In genomic region chr1:1157426-1157913, GRCh38 we compare ENCODE assay signal across 8 cellular contexts. TPM values are rescaled to one million over a fixed set of nuclear protein-coding genes. Genes with fewer than 3 reads are reported as not detected.
A peak's percentile ranks its signal among the peaks of the same experiment; 100 is the strongest.
DNase-seq lines count a peak whose midpoint lies in the region; ATAC-seq, FAIRE-seq and TF ChIP-seq lines count a peak whose summit lies in the region.

No MANE protein-coding gene starts in this region.

- no peaks in the 10 kb centered on the region for H3K36me3 ChIP-seq in kidney epithelial cell (ENCODE audit: control insufficient read depth, insufficient read depth, low read length)

- peak overlapping the region; percentile 52 for H3K27ac ChIP-seq in 22Rv1

- FAIRE-seq in GM19239 (lab: Jason Lieb, UNC): peak; percentile 59

- no peaks in the 10 kb centered on the region for H3K27me3 ChIP-seq in kidney epithelial cell (ENCODE audit: control insufficient read depth, insufficient read depth, low read length)

- TF ChIP-seq CTCF in 22Rv1 (IDR thresholded peaks at IDR 0.05) (no peak), kidney epithelial cell (IDR thresholded peaks at IDR 0.05; ENCODE audit: insufficient read depth, low read length, poor library complexity, severe bottlenecking) (no peak)

- no peak for TF ChIP-seq POLR2A in GM18505 (IDR thresholded peaks at IDR 0.05; ENCODE audit: borderline replicate concordance, extremely low read depth, insufficient read depth, insufficient read length)

- ATAC-seq in GM18505 (IDR thresholded peaks at IDR 0.05; ENCODE audit: unreplicated experiment): no peak

- DNase-seq in GM19239 (ENCODE audit: insufficient read length, low spot score) (peak; percentile 97), M059J (ENCODE audit: low read depth) (peak; percentile 92), cerebellum (ENCODE audit: low spot score) (peak; percentile 87), kidney epithelial cell (ENCODE audit: low read depth) (peak; percentile 53)
- DNase-seq in activated CD4-positive, alpha-beta T cell treated with anti-CD3 and anti-CD28 coated beads for 1 hour: peak; percentile 32
- peak; percentile 49 to 71 (median 52) for DNase-seq in stimulated activated CD4-positive, alpha-beta T cell treated with anti-CD3 and anti-CD28 coated beads, Interleukin-12 subunit alpha, Interleukin-12 subunit beta, amount 100 ng/mL, for 48 hours (ENCODE audit: low read depth in 2 of 3, low spot score in 1 of 3)

- H3K4me3 ChIP-seq in kidney epithelial cell (ENCODE audit: low read depth, low read length): peak overlapping the region; percentile 37

RNA-seq across cellular contexts. Expression of gene TTLL10, which starts 16.2 kb away (rescaled TPM):
- not detected in 2 replicates for total RNA-seq in M059J (2014; rRNA removed; shearing (Covaris generic))
- total RNA-seq in cerebellum (0.18 TPM), kidney epithelial cell (0.27 TPM in 1 of 2 replicates, not detected in the other)

RNA-seq across cellular contexts. Expression of gene C1orf159, which starts 41.6 kb away (rescaled TPM):
- total RNA-seq in M059J (2014; rRNA removed; shearing (Covaris generic)): 17.4 and 17.5 TPM in 2 replicates
- total RNA-seq in cerebellum (11.3 TPM), kidney epithelial cell (20.3 and 25.5 TPM in 2 replicates)

RNA-seq across cellular contexts. Expression of gene TNFRSF18, which starts 48.9 kb away (rescaled TPM):
- total RNA-seq in M059J (2014; rRNA removed; shearing (Covaris generic)): not detected in 2 replicates
- not detected for total RNA-seq in cerebellum
- 0.67 and 2.1 TPM in 2 replicates for total RNA-seq in kidney epithelial cell

RNA-seq across cellular contexts. Expression of gene TNFRSF4, which starts 56.5 kb away (rescaled TPM):
- not detected in 2 replicates for total RNA-seq in M059J (2014; rRNA removed; shearing (Covaris generic))
- total RNA-seq in cerebellum (not detected), kidney epithelial cell (0.25 and 3.6 TPM in 2 replicates)

Comparison
In these comparisons a context has a peak if more than half of its experiments do, and no peak if none do; other contexts are left out.
1. DNase-seq: peak in every context shown above with its lines; median percentile 97 in GM19239; 92 in M059J; 87 in cerebellum; 53 in kidney epithelial cell; 52 in stimulated activated CD4-positive, alpha-beta T cell treated with anti-CD3 and anti-CD28 coated beads, Interleukin-12 subunit alpha, Interleukin-12 subunit beta, amount 100 ng/mL, for 48 hours; 32 in activated CD4-positive, alpha-beta T cell treated with anti-CD3 and anti-CD28 coated beads for 1 hour.